Comparison of ENCODE assay signal across 18 cellular contexts in the genomic region with DNA sequence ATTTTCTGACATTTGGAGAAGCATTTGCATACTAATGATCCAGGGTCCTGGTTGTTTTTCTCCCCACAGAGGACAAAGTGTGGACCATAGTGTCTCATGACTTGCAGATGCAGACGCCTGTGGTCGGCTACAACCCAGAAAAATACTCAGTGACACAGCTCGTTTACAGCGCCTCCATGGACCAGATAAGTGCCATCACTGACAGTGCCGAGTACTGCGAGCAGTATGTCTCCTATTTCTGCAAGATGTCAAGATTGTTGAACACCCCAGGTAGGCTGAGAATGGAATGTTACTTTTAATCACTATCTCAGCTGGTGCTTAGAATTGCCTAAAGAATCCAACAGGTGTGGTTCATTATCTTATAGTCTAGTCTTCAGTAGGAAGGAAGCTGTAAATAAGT.
"Had no signal": no experiment of that assay in that cellular context is flagged by ENCODE, and none has a peak within 500 bp of the region (broad histone marks: within the 10 kb centered on the region; RNA-seq: fewer than 3 reads in every experiment).

No MANE protein-coding gene starts in this region.

- DNase-seq: activated CD4-positive, alpha-beta memory T cell treated with anti-CD3 and anti-CD28 coated beads, Interleukin-2, amount 10 ng/mL, durations not matched to agents 7 days and 5 days; activated CD4-positive, alpha-beta T cell treated with anti-CD3 and anti-CD28 coated beads for 48 hours; activated CD4-positive, CD25-positive, alpha-beta regulatory T cell; activated naive CD4-positive, alpha-beta T cell treated with Interleukin-2 at 50 U/mL for 16 hours; activated naive CD8-positive, alpha-beta T cell treated with anti-CD3 and anti-CD28 coated beads, Interleukin-2, amount 10 ng/mL, durations not matched to agents 7 days and 5 days; activated T-cell treated with anti-CD3 and anti-CD28 coated beads, Interleukin-2, amount 50 U/mL, for 24 hours; body of pancreas; colonic mucosa; heart right ventricle; left ventricle myocardium inferior; mammary epithelial cell; mucosa of descending colon; naive B cell; spleen; stimulated activated CD4-positive, alpha-beta T cell treated with anti-CD3 and anti-CD28 coated beads, Interleukin-4, amount 100 ng/mL, for 4 hours; thyroid gland had no signal

- H3K27ac ChIP-seq: body of pancreas, colonic mucosa, heart right ventricle, left ventricle myocardium inferior, parathyroid adenoma, SK-N-MC, spleen, thyroid gland had no signal
